In the genomic region with DNA sequence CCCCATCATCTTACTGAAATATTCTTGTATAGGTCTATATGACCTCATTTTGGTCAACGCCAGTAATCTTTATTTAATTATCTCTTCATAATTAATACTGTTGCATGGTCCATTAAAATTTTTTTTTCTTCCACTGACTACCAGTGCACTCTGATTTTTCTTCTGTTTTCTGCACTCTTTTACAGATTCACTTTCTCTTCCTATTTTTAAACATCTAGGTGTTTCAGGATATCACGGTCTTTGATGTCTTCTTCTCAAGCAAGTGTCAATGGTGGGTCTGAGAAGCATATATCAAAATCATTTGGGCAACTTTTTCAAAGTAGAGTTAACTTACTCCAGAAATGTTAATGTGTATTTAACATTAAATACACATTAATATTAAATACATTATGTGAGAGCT, we compare ENCODE assay signal across 1 cellular context.
TF ChIP-seq lines count a peak whose summit lies in the region.

No MANE protein-coding gene starts in this region.

TF ChIP-seq in HepG2, 621 proteins besides CTCF, POLR2A, EP300 and RAD21 (continued from another document):
- TF ChIP-seq, protein P1, sequence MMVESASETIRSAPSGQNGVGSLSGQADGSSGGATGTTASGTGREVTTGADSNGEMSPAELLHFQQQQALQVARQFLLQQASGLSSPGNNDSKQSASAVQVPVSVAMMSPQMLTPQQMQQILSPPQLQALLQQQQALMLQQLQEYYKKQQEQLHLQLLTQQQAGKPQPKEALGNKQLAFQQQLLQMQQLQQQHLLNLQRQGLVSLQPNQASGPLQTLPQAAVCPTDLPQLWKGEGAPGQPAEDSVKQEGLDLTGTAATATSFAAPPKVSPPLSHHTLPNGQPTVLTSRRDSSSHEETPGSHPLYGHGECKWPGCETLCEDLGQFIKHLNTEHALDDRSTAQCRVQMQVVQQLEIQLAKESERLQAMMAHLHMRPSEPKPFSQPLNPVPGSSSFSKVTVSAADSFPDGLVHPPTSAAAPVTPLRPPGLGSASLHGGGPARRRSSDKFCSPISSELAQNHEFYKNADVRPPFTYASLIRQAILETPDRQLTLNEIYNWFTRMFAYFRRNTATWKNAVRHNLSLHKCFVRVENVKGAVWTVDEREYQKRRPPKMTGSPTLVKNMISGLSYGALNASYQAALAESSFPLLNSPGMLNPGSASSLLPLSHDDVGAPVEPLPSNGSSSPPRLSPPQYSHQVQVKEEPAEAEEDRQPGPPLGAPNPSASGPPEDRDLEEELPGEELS (CRISPR knock-in tag; IDR thresholded peaks at IDR 0.05) = no peak
- TF ChIP-seq, protein P2, sequence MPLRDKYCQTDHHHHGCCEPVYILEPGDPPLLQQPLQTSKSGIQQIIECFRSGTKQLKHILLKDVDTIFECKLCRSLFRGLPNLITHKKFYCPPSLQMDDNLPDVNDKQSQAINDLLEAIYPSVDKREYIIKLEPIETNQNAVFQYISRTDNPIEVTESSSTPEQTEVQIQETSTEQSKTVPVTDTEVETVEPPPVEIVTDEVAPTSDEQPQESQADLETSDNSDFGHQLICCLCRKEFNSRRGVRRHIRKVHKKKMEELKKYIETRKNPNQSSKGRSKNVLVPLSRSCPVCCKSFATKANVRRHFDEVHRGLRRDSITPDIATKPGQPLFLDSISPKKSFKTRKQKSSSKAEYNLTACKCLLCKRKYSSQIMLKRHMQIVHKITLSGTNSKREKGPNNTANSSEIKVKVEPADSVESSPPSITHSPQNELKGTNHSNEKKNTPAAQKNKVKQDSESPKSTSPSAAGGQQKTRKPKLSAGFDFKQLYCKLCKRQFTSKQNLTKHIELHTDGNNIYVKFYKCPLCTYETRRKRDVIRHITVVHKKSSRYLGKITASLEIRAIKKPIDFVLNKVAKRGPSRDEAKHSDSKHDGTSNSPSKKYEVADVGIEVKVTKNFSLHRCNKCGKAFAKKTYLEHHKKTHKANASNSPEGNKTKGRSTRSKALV (CRISPR knock-in tag; IDR thresholded peaks at IDR 0.05) = no peak
- TF ChIP-seq ZNF569 (CRISPR knock-in tag; IDR thresholded peaks at IDR 0.05; ENCODE audit: borderline replicate concordance) (no peak), FOXK2 (IDR thresholded peaks at IDR 0.05) (no peak), ERF (CRISPR knock-in tag; IDR thresholded peaks at IDR 0.05) (no peak), GZF1 (CRISPR knock-in tag; IDR thresholded peaks at IDR 0.05) (no peak), MAFK (conservative IDR thresholded peaks at IDR 0.05 in 1 of 2, IDR thresholded peaks at IDR 0.05 in 1 of 2; ENCODE audit: low read length in 2 of 2) (no peak), NFATC3 (CRISPR knock-in tag; IDR thresholded peaks at IDR 0.05) (no peak), TEAD3 (CRISPR knock-in tag; optimal IDR thresholded peaks at IDR 0.05; ENCODE audit: borderline replicate concordance) (no peak)
- TF ChIP-seq, protein P3, sequence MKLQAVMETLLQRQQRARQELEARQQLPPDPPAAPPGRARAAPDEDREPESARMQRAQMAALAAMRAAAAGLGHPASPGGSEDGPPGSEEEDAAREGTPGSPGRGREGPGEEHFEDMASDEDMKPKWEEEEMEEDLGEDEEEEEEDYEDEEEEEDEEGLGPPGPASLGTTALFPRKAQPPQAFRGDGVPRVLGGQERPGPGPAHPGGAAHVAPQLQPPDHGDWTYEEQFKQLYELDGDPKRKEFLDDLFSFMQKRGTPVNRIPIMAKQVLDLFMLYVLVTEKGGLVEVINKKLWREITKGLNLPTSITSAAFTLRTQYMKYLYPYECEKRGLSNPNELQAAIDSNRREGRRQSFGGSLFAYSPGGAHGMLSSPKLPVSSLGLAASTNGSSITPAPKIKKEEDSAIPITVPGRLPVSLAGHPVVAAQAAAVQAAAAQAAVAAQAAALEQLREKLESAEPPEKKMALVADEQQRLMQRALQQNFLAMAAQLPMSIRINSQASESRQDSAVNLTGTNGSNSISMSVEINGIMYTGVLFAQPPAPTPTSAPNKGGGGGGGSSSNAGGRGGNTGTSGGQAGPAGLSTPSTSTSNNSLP (IDR thresholded peaks at IDR 0.05; ENCODE audit: low read depth, low read length) = no peak
TF ChIP-seq in HepG2: peak in this region for 0.
